Comparison of ENCODE assay signal across 1 cellular context in the genomic region with DNA sequence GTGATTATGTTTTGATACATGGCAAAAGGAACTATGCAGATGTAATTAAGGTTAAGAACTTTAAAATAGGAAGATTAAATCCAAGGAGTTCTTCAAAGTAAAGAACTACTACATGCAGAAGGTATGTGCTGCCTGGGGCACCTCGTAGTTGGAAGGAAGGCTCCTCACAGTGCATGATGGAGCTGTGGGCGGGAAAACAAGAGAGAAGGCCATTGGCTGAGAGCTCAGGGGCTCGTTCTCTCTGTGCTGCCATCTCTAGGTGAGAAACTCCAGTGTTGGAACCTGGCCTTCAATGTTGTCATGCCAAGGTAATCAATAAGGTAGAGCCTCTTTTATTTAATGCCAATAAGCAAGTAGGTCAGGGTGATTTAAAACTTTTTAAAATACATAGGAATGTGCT.
TF ChIP-seq lines count a peak whose summit lies in the region.

No MANE protein-coding gene starts in this region.

TF ChIP-seq in HCT116, 20 proteins besides CTCF, POLR2A, EP300 and RAD21 (continued from another document):
- TF ChIP-seq, protein P1, sequence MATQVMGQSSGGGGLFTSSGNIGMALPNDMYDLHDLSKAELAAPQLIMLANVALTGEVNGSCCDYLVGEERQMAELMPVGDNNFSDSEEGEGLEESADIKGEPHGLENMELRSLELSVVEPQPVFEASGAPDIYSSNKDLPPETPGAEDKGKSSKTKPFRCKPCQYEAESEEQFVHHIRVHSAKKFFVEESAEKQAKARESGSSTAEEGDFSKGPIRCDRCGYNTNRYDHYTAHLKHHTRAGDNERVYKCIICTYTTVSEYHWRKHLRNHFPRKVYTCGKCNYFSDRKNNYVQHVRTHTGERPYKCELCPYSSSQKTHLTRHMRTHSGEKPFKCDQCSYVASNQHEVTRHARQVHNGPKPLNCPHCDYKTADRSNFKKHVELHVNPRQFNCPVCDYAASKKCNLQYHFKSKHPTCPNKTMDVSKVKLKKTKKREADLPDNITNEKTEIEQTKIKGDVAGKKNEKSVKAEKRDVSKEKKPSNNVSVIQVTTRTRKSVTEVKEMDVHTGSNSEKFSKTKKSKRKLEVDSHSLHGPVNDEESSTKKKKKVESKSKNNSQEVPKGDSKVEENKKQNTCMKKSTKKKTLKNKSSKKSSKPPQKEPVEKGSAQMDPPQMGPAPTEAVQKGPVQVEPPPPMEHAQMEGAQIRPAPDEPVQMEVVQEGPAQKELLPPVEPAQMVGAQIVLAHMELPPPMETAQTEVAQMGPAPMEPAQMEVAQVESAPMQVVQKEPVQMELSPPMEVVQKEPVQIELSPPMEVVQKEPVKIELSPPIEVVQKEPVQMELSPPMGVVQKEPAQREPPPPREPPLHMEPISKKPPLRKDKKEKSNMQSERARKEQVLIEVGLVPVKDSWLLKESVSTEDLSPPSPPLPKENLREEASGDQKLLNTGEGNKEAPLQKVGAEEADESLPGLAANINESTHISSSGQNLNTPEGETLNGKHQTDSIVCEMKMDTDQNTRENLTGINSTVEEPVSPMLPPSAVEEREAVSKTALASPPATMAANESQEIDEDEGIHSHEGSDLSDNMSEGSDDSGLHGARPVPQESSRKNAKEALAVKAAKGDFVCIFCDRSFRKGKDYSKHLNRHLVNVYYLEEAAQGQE (IDR thresholded peaks at IDR 0.05; ENCODE audit: low read depth) = no peak
- TF ChIP-seq CBX3 (IDR thresholded peaks at IDR 0.05; ENCODE audit: low read depth) (no peak), CEBPB (IDR thresholded peaks at IDR 0.05; ENCODE audit: low read depth) (no peak), YY1 (IDR thresholded peaks at IDR 0.05; ENCODE audit: extremely low read depth, insufficient replicate concordance, low read depth, low read length) (no peak), POLR2AphosphoS5 (IDR thresholded peaks at IDR 0.05; ENCODE audit: low read depth, low read length) (no peak), ZNF274 (IDR thresholded peaks at IDR 0.05; ENCODE audit: low read depth, low read length) (no peak), ELF1 (IDR thresholded peaks at IDR 0.05; ENCODE audit: borderline replicate concordance, low read depth) (no peak), FOSL1 (IDR thresholded peaks at IDR 0.05; ENCODE audit: low read depth) (no peak), TCF7L2 (IDR thresholded peaks at IDR 0.05; ENCODE audit: borderline replicate concordance, extremely low read depth, insufficient read depth, insufficient read length) (no peak), SRF (IDR thresholded peaks at IDR 0.05; ENCODE audit: low read depth) (no peak), EZH2 (IDR thresholded peaks at IDR 0.05) (no peak), SIN3A (IDR thresholded peaks at IDR 0.05; ENCODE audit: low read depth) (no peak)
- TF ChIP-seq, protein P2, sequence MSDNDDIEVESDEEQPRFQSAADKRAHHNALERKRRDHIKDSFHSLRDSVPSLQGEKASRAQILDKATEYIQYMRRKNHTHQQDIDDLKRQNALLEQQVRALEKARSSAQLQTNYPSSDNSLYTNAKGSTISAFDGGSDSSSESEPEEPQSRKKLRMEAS (IDR thresholded peaks at IDR 0.05) = no peak
- TF ChIP-seq, protein P3, sequence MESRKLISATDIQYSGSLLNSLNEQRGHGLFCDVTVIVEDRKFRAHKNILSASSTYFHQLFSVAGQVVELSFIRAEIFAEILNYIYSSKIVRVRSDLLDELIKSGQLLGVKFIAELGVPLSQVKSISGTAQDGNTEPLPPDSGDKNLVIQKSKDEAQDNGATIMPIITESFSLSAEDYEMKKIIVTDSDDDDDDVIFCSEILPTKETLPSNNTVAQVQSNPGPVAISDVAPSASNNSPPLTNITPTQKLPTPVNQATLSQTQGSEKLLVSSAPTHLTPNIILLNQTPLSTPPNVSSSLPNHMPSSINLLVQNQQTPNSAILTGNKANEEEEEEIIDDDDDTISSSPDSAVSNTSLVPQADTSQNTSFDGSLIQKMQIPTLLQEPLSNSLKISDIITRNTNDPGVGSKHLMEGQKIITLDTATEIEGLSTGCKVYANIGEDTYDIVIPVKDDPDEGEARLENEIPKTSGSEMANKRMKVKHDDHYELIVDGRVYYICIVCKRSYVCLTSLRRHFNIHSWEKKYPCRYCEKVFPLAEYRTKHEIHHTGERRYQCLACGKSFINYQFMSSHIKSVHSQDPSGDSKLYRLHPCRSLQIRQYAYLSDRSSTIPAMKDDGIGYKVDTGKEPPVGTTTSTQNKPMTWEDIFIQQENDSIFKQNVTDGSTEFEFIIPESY (IDR thresholded peaks at IDR 0.05; ENCODE audit: extremely low read depth, insufficient replicate concordance, low read length) = no peak
